27 cellular contexts compared by ENCODE assay signal in the genomic region with DNA sequence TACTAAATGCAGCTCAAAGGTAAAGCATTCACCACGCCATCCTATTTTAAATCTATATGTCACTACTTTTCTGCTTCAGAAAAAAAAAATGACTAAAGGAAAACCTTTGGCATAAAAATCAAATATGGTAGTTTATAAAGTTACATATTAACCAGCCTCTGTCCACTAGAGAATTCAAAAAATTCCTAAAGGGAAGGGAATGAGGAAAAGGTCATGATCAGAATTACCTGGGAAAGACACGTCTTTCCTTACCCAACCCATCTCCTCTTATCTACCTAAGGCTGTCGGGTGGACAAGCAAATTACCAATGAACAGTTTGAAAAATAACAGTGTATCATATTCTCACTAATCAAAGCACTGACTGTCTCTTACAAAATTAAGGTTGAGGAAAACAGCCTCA.
"Had no signal": no experiment of that assay in that cellular context is flagged by ENCODE, and none has a peak within 500 bp of the region (broad histone marks: within the 10 kb centered on the region; RNA-seq: fewer than 3 reads in every experiment).

No MANE protein-coding gene starts in this region.

- H3K9me3 ChIP-seq: ascending aorta, esophagus squamous epithelium, gastrocnemius medialis, neutrophil, ovary, psoas muscle had no signal

- H3K27ac ChIP-seq: ascending aorta, brain microvascular endothelial cell, esophagus squamous epithelium, gastrocnemius medialis, neutrophil, psoas muscle had no signal

- H3K27me3 ChIP-seq: ascending aorta, brain microvascular endothelial cell, ovary had no signal

- H3K4me1 ChIP-seq: ascending aorta, gastrocnemius medialis, psoas muscle had no signal

- H3K36me3 ChIP-seq: ascending aorta, brain microvascular endothelial cell, esophagus squamous epithelium, gastrocnemius medialis, neutrophil, ovary had no signal

- H3K4me3 Mint-ChIP-seq: activated CD4-positive, alpha-beta T cell treated with anti-CD3 and anti-CD28 coated beads for 36 hours; mesothelial cell of epicardium; natural killer cell treated with Interleukin-12 subunit alpha and Interleukin-12 subunit beta and Interleukin-15 and Interleukin-18, amount 100 ng/mL, for 72 hours; T-helper 1 cell treated with Interleukin-12 subunit alpha and Interleukin-12 subunit beta and Interleukin-4 antibody, amounts not matched to agents 30 μg/mL and 1 μg/mL, for 36 hours had no signal

- H3K27ac Mint-ChIP-seq: activated CD4-positive, alpha-beta T cell treated with anti-CD3 and anti-CD28 coated beads for 36 hours; activated naive CD4-positive, alpha-beta T cell treated with anti-CD3 and anti-CD28 coated beads, Interleukin-2, amount 50 U/mL, for 72 hours; activated T-cell treated with anti-CD3 and anti-CD28 coated beads, Interleukin-2, amount 50 U/mL, for 24 hours; activated T-helper 17 cell treated with anti-CD3 and anti-CD28 coated beads, Interleukin-2, amount 50 U/mL, for 72 hours; natural killer cell treated with Interleukin-12 subunit alpha and Interleukin-12 subunit beta and Interleukin-15 and Interleukin-18, amount 100 ng/mL, for 72 hours; T-helper 1 cell treated with Interleukin-12 subunit alpha and Interleukin-12 subunit beta and Interleukin-4 antibody, amounts not matched to agents 30 μg/mL and 1 μg/mL, for 36 hours; WTC11 had no signal

- H3K9me3 Mint-ChIP-seq: activated naive CD4-positive, alpha-beta T cell treated with anti-CD3 and anti-CD28 coated beads, Interleukin-2, amount 50 U/mL, for 72 hours; activated T-cell treated with anti-CD3 and anti-CD28 coated beads, Interleukin-2, amount 50 U/mL, for 24 hours; activated T-helper 17 cell treated with anti-CD3 and anti-CD28 coated beads, Interleukin-2, amount 50 U/mL, for 72 hours; natural killer cell treated with Interleukin-12 subunit alpha and Interleukin-12 subunit beta and Interleukin-15 and Interleukin-18, amount 100 ng/mL, for 72 hours; T-helper 1 cell treated with Interleukin-12 subunit alpha and Interleukin-12 subunit beta and Interleukin-4 antibody, amounts not matched to agents 30 μg/mL and 1 μg/mL, for 36 hours; WTC11 had no signal

- H3K4me3 ChIP-seq: ascending aorta, gastrocnemius medialis, lung, psoas muscle had no signal

- H3K36me3 Mint-ChIP-seq: activated naive CD4-positive, alpha-beta T cell treated with anti-CD3 and anti-CD28 coated beads, Interleukin-2, amount 50 U/mL, for 72 hours; mesothelial cell of epicardium; natural killer cell treated with Interleukin-12 subunit alpha and Interleukin-12 subunit beta and Interleukin-15 and Interleukin-18, amount 100 ng/mL, for 72 hours; WTC11 had no signal

- DNase-seq: activated CD4-positive, alpha-beta T cell treated with anti-CD3 and anti-CD28 coated beads for 36 hours; activated CD4-positive, alpha-beta T cell treated with anti-CD3 and anti-CD28 coated beads, Interleukin-2, amount 50 U/mL, for 4 hours; activated CD8-positive, alpha-beta memory T cell treated with anti-CD3 and anti-CD28 coated beads for 24 hours; activated CD8-positive, alpha-beta memory T cell treated with anti-CD3 and anti-CD28 coated beads, Interleukin-2, amount 50 U/mL, for 4 hours; activated T-cell treated with anti-CD3 and anti-CD28 coated beads, Interleukin-2, amount 50 U/mL, for 24 hours; brain microvascular endothelial cell; central memory CD4-positive, alpha-beta T cell; dermis blood vessel endothelial cell; effector memory CD4-positive, alpha-beta T cell; esophagus squamous epithelium; gastrocnemius medialis; hypothalamus; ovary; psoas muscle; right cardiac atrium; stimulated activated CD4-positive, alpha-beta T cell treated with anti-CD3 and anti-CD28 coated beads, Interleukin-4, amount 100 ng/mL, for 24 hours; stimulated activated naive CD4-positive, alpha-beta T cell treated with Interleukin-2 at 50 U/mL for 16 hours; T1000 had no signal

- H3K4me1 Mint-ChIP-seq: activated T-helper 17 cell treated with anti-CD3 and anti-CD28 coated beads, Interleukin-2, amount 50 U/mL, for 72 hours had no signal
